1 cellular context compared by ENCODE assay signal in genomic region chr3:4752201-4753072, GRCh38.
A peak's percentile ranks its signal among the peaks of the same experiment; 100 is the strongest.
TF ChIP-seq lines count a peak whose summit lies in the region.

No MANE protein-coding gene starts in this region.

TF ChIP-seq in HepG2, 621 proteins besides CTCF, POLR2A, EP300 and RAD21 (continued from another document and continues in another):
- TF ChIP-seq CSRNP2 (CRISPR knock-in tag; conservative IDR thresholded peaks at IDR 0.05; ENCODE audit: low read depth) (no peak), ZNF713 (CRISPR knock-in tag; IDR thresholded peaks at IDR 0.05) (no peak), ATF2 (CRISPR knock-in tag; IDR thresholded peaks at IDR 0.05) (0 out of 2 replicates have a peak, but pooled peaks have one; percentile 11), PCBP2 (optimal IDR thresholded peaks at IDR 0.05; ENCODE audit: low read depth, low read length, poor library complexity, severe bottlenecking) (no peak), CERS6 (CRISPR knock-in tag; IDR thresholded peaks at IDR 0.05) (no peak), ZNF317 (CRISPR knock-in tag; IDR thresholded peaks at IDR 0.05) (peak; percentile 77; the same call in 1 of the 2 replicates), CEBPB (IDR thresholded peaks at IDR 0.05; ENCODE audit: borderline replicate concordance, low read depth, low read length) (peak; percentile 35; the same call in 1 of the 2 replicates), CC2D1A (CRISPR knock-in tag; IDR thresholded peaks at IDR 0.05) (no peak), ZNF660 (CRISPR knock-in tag; IDR thresholded peaks at IDR 0.05; ENCODE audit: borderline replicate concordance, low read depth) (no peak), SOX6 (IDR thresholded peaks at IDR 0.05) (no peak), SOX6 (CRISPR knock-in tag; IDR thresholded peaks at IDR 0.05) (peak; percentile 87), ZSCAN21 (CRISPR knock-in tag; IDR thresholded peaks at IDR 0.05; ENCODE audit: borderline replicate concordance) (peak; percentile 60; the same call in 1 of the 2 replicates), PLSCR1 (CRISPR knock-in tag; IDR thresholded peaks at IDR 0.05; ENCODE audit: borderline replicate concordance) (no peak), SP5 (CRISPR knock-in tag; IDR thresholded peaks at IDR 0.05; ENCODE audit: borderline replicate concordance, low read depth) (no peak), RERE (CRISPR knock-in tag; IDR thresholded peaks at IDR 0.05; ENCODE audit: low read depth) (peak; percentile 19; the same call in 1 of the 2 replicates), ATM (IDR thresholded peaks at IDR 0.05; ENCODE audit: borderline replicate concordance) (no peak), SRY (CRISPR knock-in tag; IDR thresholded peaks at IDR 0.05) (no peak), TRIM24 (CRISPR knock-in tag; IDR thresholded peaks at IDR 0.05) (no peak; the same call in 1 of the 2 replicates), ZNF263 (CRISPR knock-in tag; IDR thresholded peaks at IDR 0.05) (peak; percentile 14; the same call in 1 of the 2 replicates), ZNF326 (CRISPR knock-in tag; IDR thresholded peaks at IDR 0.05; ENCODE audit: borderline replicate concordance) (no peak), AGO2 (optimal IDR thresholded peaks at IDR 0.05; ENCODE audit: low read depth, low read length) (no peak), RXRB (CRISPR knock-in tag; IDR thresholded peaks at IDR 0.05; ENCODE audit: borderline replicate concordance) (peak; percentile 73; the same call in 1 of the 2 replicates), CAMTA2 (CRISPR knock-in tag; IDR thresholded peaks at IDR 0.05; ENCODE audit: borderline replicate concordance) (no peak), PRMT3 (CRISPR knock-in tag; IDR thresholded peaks at IDR 0.05; ENCODE audit: borderline replicate concordance, low read depth) (no peak), MXD1 (CRISPR knock-in tag; IDR thresholded peaks at IDR 0.05) (no peak; the same call in 1 of the 2 replicates), ZNF160 (CRISPR knock-in tag; IDR thresholded peaks at IDR 0.05) (no peak), SP2 (CRISPR knock-in tag; IDR thresholded peaks at IDR 0.05) (no peak), ZNF850 (CRISPR knock-in tag; conservative IDR thresholded peaks at IDR 0.05) (no peak; the same call in 1 of the 2 replicates), ZNF142 (CRISPR knock-in tag; IDR thresholded peaks at IDR 0.05) (no peak), ZFP36 (IDR thresholded peaks at IDR 0.05; ENCODE audit: borderline replicate concordance, low read depth, low read length, partially characterized antibody) (no peak), AHR (CRISPR knock-in tag; IDR thresholded peaks at IDR 0.05) (no peak; the same call in 1 of the 2 replicates), ZNF280D (CRISPR knock-in tag; IDR thresholded peaks at IDR 0.05) (peak; percentile 92), ZNF335 (CRISPR knock-in tag; IDR thresholded peaks at IDR 0.05) (peak; percentile 59; the same call in 1 of the 2 replicates), HNF1B (CRISPR knock-in tag; IDR thresholded peaks at IDR 0.05) (peak; percentile 87)
